Comparison of ENCODE assay signal across 1 cellular context in the genomic region with DNA sequence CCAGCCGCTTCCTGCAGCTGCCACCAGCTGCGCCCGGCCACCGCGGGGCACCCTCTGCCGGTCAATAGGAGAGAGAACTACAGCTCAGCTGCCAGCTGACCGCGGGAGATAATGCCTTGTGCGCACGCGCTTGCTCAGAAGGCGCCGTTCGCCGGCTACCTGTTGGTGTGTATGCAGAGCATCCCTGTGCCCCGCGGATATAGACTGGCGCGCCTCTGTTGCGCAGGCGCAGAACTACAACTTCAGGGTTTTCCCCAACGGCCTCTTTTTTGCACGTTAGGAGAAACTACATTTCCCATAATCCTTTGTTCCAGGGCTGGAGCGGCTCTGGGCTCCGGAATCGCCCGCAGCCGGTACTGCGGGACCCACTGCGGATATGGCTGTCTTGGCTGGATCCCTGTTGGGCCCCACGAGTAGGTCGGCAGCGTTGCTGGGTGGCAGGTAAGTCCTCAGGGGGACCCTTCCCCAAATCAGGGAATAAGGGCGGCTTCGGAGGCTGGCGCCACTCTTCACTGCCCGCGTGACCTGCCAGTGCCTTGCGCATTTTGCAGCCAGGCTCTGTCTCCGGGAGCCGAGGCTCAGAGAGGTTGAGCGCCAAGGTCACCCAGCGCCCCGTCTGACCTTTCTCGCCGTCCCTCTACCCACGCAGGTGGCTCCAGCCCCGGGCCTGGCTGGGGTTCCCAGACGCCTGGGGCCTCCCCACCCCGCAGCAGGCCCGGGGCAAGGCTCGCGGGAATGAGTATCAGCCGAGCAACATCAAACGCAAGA.
A peak's percentile ranks its signal among the peaks of the same experiment; 100 is the strongest.
TF ChIP-seq lines count a peak whose summit lies in the region.

A gene (plus strand): TSS at position 356 of the 768 bp plus-strand sequence. CDS start 21 bp downstream, at position 377.

TF ChIP-seq in K562, 482 proteins besides CTCF, POLR2A, EP300 and RAD21 (continued from another document and continues in another):
- TF ChIP-seq, protein P1, sequence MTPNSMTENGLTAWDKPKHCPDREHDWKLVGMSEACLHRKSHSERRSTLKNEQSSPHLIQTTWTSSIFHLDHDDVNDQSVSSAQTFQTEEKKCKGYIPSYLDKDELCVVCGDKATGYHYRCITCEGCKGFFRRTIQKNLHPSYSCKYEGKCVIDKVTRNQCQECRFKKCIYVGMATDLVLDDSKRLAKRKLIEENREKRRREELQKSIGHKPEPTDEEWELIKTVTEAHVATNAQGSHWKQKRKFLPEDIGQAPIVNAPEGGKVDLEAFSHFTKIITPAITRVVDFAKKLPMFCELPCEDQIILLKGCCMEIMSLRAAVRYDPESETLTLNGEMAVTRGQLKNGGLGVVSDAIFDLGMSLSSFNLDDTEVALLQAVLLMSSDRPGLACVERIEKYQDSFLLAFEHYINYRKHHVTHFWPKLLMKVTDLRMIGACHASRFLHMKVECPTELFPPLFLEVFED (CRISPR knock-in tag; conservative IDR thresholded peaks at IDR 0.05): no peak
- TF ChIP-seq POLR2G (IDR thresholded peaks at IDR 0.05; ENCODE audit: low read depth, low read length): peak; percentile 87
- peak; percentile 89 for TF ChIP-seq ZFX (CRISPR knock-in tag; IDR thresholded peaks at IDR 0.05)
- no peak; the same call in 1 of the 2 replicates for TF ChIP-seq POLR2AphosphoS2 (IDR thresholded peaks at IDR 0.05; ENCODE audit: low read length)
- TF ChIP-seq NR3C1 (CRISPR knock-in tag; IDR thresholded peaks at IDR 0.05): 0 out of 2 replicates have a peak, but pooled peaks have one; percentile 67
- TF ChIP-seq, protein P2, sequence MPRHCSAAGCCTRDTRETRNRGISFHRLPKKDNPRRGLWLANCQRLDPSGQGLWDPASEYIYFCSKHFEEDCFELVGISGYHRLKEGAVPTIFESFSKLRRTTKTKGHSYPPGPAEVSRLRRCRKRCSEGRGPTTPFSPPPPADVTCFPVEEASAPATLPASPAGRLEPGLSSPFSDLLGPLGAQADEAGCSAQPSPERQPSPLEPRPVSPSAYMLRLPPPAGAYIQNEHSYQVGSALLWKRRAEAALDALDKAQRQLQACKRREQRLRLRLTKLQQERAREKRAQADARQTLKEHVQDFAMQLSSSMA (CRISPR knock-in tag; IDR thresholded peaks at IDR 0.05): no peak
- no peak for TF ChIP-seq ZNF384 (IDR thresholded peaks at IDR 0.05; ENCODE audit: low read depth, low read length)
- TF ChIP-seq ZNF696 (CRISPR knock-in tag; conservative IDR thresholded peaks at IDR 0.05): no peak
- TF ChIP-seq, protein P3, sequence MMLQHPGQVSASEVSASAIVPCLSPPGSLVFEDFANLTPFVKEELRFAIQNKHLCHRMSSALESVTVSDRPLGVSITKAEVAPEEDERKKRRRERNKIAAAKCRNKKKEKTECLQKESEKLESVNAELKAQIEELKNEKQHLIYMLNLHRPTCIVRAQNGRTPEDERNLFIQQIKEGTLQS (IDR thresholded peaks at IDR 0.05): no peak
- TF ChIP-seq, protein P3 (CRISPR knock-in tag; conservative IDR thresholded peaks at IDR 0.05): no peak
- TF ChIP-seq SIN3B (IDR thresholded peaks at IDR 0.05; ENCODE audit: low read depth): no peak; the same call in 1 of the 2 replicates
- peak; percentile 65 for TF ChIP-seq CBFA2T2 (conservative IDR thresholded peaks at IDR 0.05)
- no peak for TF ChIP-seq ZNF124 (CRISPR knock-in tag; IDR thresholded peaks at IDR 0.05)
- no peak for TF ChIP-seq TEAD4 (IDR thresholded peaks at IDR 0.05; ENCODE audit: low read length)
- no peak for TF ChIP-seq TEAD4 (CRISPR knock-in tag; IDR thresholded peaks at IDR 0.05; ENCODE audit: borderline replicate concordance)
- TF ChIP-seq, protein P4, sequence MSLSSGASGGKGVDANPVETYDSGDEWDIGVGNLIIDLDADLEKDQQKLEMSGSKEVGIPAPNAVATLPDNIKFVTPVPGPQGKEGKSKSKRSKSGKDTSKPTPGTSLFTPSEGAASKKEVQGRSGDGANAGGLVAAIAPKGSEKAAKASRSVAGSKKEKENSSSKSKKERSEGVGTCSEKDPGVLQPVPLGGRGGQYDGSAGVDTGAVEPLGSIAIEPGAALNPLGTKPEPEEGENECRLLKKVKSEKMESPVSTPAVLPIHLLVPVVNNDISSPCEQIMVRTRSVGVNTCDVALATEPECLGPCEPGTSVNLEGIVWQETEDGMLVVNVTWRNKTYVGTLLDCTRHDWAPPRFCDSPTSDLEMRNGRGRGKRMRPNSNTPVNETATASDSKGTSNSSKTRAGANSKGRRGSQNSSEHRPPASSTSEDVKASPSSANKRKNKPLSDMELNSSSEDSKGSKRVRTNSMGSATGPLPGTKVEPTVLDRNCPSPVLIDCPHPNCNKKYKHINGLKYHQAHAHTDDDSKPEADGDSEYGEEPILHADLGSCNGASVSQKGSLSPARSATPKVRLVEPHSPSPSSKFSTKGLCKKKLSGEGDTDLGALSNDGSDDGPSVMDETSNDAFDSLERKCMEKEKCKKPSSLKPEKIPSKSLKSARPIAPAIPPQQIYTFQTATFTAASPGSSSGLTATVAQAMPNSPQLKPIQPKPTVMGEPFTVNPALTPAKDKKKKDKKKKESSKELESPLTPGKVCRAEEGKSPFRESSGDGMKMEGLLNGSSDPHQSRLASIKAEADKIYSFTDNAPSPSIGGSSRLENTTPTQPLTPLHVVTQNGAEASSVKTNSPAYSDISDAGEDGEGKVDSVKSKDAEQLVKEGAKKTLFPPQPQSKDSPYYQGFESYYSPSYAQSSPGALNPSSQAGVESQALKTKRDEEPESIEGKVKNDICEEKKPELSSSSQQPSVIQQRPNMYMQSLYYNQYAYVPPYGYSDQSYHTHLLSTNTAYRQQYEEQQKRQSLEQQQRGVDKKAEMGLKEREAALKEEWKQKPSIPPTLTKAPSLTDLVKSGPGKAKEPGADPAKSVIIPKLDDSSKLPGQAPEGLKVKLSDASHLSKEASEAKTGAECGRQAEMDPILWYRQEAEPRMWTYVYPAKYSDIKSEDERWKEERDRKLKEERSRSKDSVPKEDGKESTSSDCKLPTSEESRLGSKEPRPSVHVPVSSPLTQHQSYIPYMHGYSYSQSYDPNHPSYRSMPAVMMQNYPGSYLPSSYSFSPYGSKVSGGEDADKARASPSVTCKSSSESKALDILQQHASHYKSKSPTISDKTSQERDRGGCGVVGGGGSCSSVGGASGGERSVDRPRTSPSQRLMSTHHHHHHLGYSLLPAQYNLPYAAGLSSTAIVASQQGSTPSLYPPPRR (CRISPR knock-in tag; IDR thresholded peaks at IDR 0.05; ENCODE audit: borderline replicate concordance): peak; percentile 26; the same call in 1 of the 2 replicates
- peak; percentile 71 for TF ChIP-seq TAF1 (IDR thresholded peaks at IDR 0.05; ENCODE audit: control insufficient read depth, extremely low read depth, insufficient read depth, low read length, severe bottlenecking)
- 0 out of 2 replicates have a peak, but pooled peaks have one; percentile 60 for TF ChIP-seq FOXK1 (CRISPR knock-in tag; IDR thresholded peaks at IDR 0.05; ENCODE audit: borderline replicate concordance)
- no peak for TF ChIP-seq MCM2 (IDR thresholded peaks at IDR 0.05; ENCODE audit: low read depth)
- peak; percentile 56 for TF ChIP-seq SMC3 (conservative IDR thresholded peaks at IDR 0.05; ENCODE audit: insufficient read depth, low read depth, low read length)
- TF ChIP-seq, protein P5, sequence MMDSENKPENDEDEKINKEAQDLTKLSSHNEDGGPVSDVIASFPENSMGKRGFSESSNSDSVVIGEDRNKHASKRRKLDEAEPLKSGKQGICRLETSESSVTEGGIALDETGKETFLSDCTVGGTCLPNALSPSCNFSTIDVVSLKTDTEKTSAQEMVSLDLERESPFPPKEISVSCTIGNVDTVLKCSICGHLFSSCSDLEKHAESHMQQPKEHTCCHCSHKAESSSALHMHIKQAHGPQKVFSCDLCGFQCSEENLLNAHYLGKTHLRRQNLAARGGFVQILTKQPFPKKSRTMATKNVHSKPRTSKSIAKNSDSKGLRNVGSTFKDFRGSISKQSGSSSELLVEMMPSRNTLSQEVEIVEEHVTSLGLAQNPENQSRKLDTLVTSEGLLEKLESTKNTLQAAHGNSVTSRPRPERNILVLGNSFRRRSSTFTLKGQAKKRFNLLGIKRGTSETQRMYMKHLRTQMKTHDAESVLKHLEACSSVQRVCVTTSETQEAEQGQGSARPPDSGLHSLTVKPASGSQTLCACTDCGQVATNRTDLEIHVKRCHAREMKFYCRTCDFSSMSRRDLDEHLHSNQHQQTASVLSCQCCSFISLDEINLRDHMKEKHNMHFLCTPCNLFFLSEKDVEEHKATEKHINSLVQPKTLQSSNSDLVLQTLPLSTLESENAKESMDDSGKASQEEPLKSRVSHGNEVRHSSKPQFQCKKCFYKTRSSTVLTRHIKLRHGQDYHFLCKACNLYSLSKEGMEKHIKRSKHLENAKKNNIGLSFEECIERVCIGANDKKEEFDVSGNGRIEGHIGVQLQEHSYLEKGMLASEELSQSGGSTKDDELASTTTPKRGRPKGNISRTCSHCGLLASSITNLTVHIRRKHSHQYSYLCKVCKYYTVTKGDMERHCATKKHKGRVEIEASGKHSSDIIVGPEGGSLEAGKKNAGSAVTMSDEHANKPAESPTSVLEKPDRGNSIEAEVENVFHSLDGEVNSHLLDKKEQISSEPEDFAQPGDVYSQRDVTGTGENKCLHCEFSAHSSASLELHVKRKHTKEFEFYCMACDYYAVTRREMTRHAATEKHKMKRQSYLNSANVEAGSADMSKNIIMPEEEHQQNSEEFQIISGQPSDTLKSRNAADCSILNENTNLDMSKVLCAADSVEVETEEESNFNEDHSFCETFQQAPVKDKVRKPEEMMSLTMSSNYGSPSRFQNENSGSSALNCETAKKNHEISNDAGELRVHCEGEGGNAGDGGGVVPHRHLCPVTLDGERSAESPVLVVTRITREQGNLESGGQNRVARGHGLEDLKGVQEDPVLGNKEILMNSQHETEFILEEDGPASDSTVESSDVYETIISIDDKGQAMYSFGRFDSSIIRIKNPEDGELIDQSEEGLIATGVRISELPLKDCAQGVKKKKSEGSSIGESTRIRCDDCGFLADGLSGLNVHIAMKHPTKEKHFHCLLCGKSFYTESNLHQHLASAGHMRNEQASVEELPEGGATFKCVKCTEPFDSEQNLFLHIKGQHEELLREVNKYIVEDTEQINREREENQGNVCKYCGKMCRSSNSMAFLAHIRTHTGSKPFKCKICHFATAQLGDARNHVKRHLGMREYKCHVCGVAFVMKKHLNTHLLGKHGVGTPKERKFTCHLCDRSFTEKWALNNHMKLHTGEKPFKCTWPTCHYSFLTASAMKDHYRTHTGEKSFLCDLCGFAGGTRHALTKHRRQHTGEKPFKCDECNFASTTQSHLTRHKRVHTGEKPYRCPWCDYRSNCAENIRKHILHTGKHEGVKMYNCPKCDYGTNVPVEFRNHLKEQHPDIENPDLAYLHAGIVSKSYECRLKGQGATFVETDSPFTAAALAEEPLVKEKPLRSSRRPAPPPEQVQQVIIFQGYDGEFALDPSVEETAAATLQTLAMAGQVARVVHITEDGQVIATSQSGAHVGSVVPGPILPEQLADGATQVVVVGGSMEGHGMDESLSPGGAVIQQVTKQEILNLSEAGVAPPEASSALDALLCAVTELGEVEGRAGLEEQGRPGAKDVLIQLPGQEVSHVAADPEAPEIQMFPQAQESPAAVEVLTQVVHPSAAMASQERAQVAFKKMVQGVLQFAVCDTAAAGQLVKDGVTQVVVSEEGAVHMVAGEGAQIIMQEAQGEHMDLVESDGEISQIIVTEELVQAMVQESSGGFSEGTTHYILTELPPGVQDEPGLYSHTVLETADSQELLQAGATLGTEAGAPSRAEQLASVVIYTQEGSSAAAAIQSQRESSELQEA (IDR thresholded peaks at IDR 0.05; ENCODE audit: low read depth): no peak
- TF ChIP-seq FOXK2 (conservative IDR thresholded peaks at IDR 0.05 in 1 of 2, IDR thresholded peaks at IDR 0.05 in 1 of 2; ENCODE audit: low read depth in 2 of 2): peak; percentile 65 to 78
- TF ChIP-seq GATAD2A (IDR thresholded peaks at IDR 0.05): no peak
- TF ChIP-seq SOX6 (IDR thresholded peaks at IDR 0.05): peak; percentile 53; the same call in 1 of the 2 replicates
- TF ChIP-seq, protein P6, sequence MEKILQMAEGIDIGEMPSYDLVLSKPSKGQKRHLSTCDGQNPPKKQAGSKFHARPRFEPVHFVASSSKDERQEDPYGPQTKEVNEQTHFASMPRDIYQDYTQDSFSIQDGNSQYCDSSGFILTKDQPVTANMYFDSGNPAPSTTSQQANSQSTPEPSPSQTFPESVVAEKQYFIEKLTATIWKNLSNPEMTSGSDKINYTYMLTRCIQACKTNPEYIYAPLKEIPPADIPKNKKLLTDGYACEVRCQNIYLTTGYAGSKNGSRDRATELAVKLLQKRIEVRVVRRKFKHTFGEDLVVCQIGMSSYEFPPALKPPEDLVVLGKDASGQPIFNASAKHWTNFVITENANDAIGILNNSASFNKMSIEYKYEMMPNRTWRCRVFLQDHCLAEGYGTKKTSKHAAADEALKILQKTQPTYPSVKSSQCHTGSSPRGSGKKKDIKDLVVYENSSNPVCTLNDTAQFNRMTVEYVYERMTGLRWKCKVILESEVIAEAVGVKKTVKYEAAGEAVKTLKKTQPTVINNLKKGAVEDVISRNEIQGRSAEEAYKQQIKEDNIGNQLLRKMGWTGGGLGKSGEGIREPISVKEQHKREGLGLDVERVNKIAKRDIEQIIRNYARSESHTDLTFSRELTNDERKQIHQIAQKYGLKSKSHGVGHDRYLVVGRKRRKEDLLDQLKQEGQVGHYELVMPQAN (IDR thresholded peaks at IDR 0.05; ENCODE audit: borderline replicate concordance): no peak; the same call in 1 of the 2 replicates
- TF ChIP-seq, protein P7, sequence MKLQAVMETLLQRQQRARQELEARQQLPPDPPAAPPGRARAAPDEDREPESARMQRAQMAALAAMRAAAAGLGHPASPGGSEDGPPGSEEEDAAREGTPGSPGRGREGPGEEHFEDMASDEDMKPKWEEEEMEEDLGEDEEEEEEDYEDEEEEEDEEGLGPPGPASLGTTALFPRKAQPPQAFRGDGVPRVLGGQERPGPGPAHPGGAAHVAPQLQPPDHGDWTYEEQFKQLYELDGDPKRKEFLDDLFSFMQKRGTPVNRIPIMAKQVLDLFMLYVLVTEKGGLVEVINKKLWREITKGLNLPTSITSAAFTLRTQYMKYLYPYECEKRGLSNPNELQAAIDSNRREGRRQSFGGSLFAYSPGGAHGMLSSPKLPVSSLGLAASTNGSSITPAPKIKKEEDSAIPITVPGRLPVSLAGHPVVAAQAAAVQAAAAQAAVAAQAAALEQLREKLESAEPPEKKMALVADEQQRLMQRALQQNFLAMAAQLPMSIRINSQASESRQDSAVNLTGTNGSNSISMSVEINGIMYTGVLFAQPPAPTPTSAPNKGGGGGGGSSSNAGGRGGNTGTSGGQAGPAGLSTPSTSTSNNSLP (IDR thresholded peaks at IDR 0.05; ENCODE audit: borderline replicate concordance, low read depth, low read length): no peak
- TF ChIP-seq CREB1 (IDR thresholded peaks at IDR 0.05): peak; percentile 31
- peak; percentile 59 for TF ChIP-seq CREB1 (CRISPR knock-in tag; IDR thresholded peaks at IDR 0.05)
- no peak for TF ChIP-seq ESRRB (CRISPR knock-in tag; IDR thresholded peaks at IDR 0.05; ENCODE audit: borderline replicate concordance)
- no peak for TF ChIP-seq MEF2D (tag; conservative IDR thresholded peaks at IDR 0.05; ENCODE audit: low read depth)
- peak; percentile 28; the same call in 1 of the 2 replicates for TF ChIP-seq CEBPG (CRISPR knock-in tag; IDR thresholded peaks at IDR 0.05)
- TF ChIP-seq CEBPG (tag; conservative IDR thresholded peaks at IDR 0.05 in 1 of 2, IDR thresholded peaks at IDR 0.05 in 1 of 2): no peak
- peak; percentile 39 for TF ChIP-seq PHF20 (IDR thresholded peaks at IDR 0.05; ENCODE audit: partially characterized antibody)
- TF ChIP-seq ZBTB17 (CRISPR knock-in tag; IDR thresholded peaks at IDR 0.05): peak; percentile 88
- TF ChIP-seq SP1 (CRISPR knock-in tag; IDR thresholded peaks at IDR 0.05): peak; percentile 75; the same call in 1 of the 2 replicates
- no peak for TF ChIP-seq ZNF561 (CRISPR knock-in tag; conservative IDR thresholded peaks at IDR 0.05)
